In genomic region chr17:50056217-50056960, GRCh38 we compare ENCODE assay signal across 8 cellular contexts. TPM values are rescaled to one million over a fixed set of nuclear protein-coding genes. Genes with fewer than 3 reads are reported as not detected.
DNase-seq lines count a peak whose midpoint lies in the region; ATAC-seq and TF ChIP-seq lines count a peak whose summit lies in the region.

No MANE protein-coding gene starts in this region.

- H3K27ac Mint-ChIP-seq in T-helper 17 cell = peak overlapping the region; percentile 24

- CTCF ChIA-PET in AG04449 (lab: Yijun Ruan, JAX) = interaction anchor here (0.9 to 17.8 kb wide), 14 partner anchors 9 to 59 kb away, joined by 3 to 179 read pairs (median 8); partner anchors contain the start of gene PDK2

- H3K4me3 Mint-ChIP-seq in T-helper 17 cell = peak overlapping the region; percentile 96

- H3K27me3 Mint-ChIP-seq in T-helper 17 cell = no peaks in the 10 kb centered on the region

- H3K4me3 ChIP-seq in AG04449 (ENCODE audit: low read depth, low read length) (peak overlapping the region; percentile 78), MG63 (peak overlapping the region; percentile 89)

- H3K27me3 ChIP-seq in MG63 = no peaks in the 10 kb centered on the region

- peak; percentile 69 for TF ChIP-seq CTCF in AG04449 (IDR thresholded peaks at IDR 0.05; ENCODE audit: insufficient read depth, low read length, missing control alignments)

- peaks cover 26% of the 10 kb centered on the region for H3K4me1 Mint-ChIP-seq in T-helper 17 cell

- ATAC-seq in GM19324 (IDR thresholded peaks at IDR 0.05; ENCODE audit: low FRiP score, unreplicated experiment) (peak; percentile 42), T-helper 17 cell (peak; percentile 80), HG03025 (IDR thresholded peaks at IDR 0.05; ENCODE audit: low FRiP score, unreplicated experiment) (no peak)

- POLR2A ChIA-PET in AG04449 (lab: Yijun Ruan, JAX) = interaction anchor here (0.6 to 3.4 kb wide), 7 partner anchors 8 to 145 kb away, joined by 3 to 20 read pairs (median 3); partner anchors contain the start of gene COL1A1

- DNase-seq in AG04449 (ENCODE audit: low read depth, low spot score) (no peak), MG63 (peak; percentile 77), T-helper 17 cell (peak; percentile 37 to 57 (median 40)), astrocyte of the hippocampus (ENCODE audit: low read depth, low spot score) (peak; percentile 90), iPS-NIHi7 (ENCODE audit: extremely low spot score) (peak; percentile 79)
- DNase-seq in stimulated activated CD4-positive, alpha-beta T cell treated with anti-CD3 and anti-CD28 coated beads, Interleukin-12 subunit alpha, Interleukin-12 subunit beta, amount 100 ng/mL, for 4 hours = peak; percentile 64

- H3K9me3 ChIP-seq in MG63 = no peaks in the 10 kb centered on the region
- H3K9me3 ChIP-seq in T-helper 17 cell (ENCODE audit: control insufficient read depth, low read length, poor library complexity, severe bottlenecking) = no peaks in the 10 kb centered on the region

- no peaks in the 10 kb centered on the region for H3K36me3 Mint-ChIP-seq in T-helper 17 cell (ENCODE audit: low read depth)

- peaks cover 42% of the 10 kb centered on the region for H3K36me3 ChIP-seq in MG63

RNA-seq across cellular contexts. Expression of gene ITGA3, which starts 0.5 kb away (rescaled TPM):
- 162 and 248 TPM in 2 replicates for total RNA-seq in MG63 (2014; rRNA removed; shearing (Covaris generic); ENCODE audit: low replicate concordance)
- 10 to 100 TPM in 1 of 2 donors, 1 to 10 TPM in 1; 8.0 to 10.6 TPM for total RNA-seq in T-helper 17 cell

RNA-seq across cellular contexts. Expression of gene PDK2, which starts 38.8 kb away (rescaled TPM):
- 16.9 and 25.8 TPM in 2 replicates for total RNA-seq in MG63 (2014; rRNA removed; shearing (Covaris generic); ENCODE audit: low replicate concordance)
- 10 to 100 TPM; 19.9 to 20.9 TPM for total RNA-seq in T-helper 17 cell

Comparison
In these comparisons a context has a peak if more than half of its experiments do, and no peak if none do; other contexts are left out.
1. RNA of gene ITGA3, which starts 0.5 kb away (total RNA-seq): 162 to 248 TPM in MG63; 8.0 to 10.6 TPM in T-helper 17 cell; every median in the first group is over 10 times any median in the second.